15 cellular contexts compared by ENCODE assay signal in the genomic region with DNA sequence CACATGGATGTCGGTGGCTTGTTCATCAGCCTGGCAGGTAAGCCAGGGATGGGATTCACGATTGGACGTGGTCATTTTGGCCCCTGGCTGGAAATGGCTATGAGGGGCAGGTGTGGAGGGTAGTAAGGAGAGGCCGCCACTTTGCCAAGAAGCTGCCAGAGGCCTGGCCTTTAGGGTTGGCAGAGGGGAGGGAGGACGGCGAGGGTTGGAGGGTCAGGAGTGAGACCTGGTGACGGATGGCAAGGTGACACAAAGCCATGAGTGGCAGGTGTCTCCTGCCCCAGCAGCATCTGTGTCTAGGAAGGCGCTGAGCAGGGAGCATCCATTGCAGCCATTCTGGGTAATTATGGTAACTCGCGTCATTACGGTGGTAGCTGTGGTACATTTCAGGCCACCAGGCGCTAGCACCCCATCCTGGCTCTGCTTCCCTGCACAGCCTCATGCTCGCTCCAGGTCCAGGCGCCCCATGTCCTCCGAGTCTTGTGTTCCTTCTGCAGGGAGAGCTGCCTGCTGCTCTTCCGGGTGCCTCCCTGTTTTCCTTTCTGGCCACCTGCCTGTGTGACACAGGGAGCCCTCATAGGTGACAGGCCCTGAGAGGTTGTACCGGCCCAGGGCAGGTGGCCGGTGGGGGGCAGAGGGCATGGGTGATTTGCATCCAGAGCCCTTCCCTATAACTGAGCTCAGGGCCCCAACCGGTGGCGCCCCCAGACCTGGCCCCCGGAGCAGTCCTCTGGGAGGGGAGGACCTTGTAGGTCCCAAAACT. TPM values are rescaled to one million over a fixed set of nuclear protein-coding genes. Genes with fewer than 3 reads are reported as not detected.
DNase-seq lines count a peak whose midpoint lies in the region; ATAC-seq and TF ChIP-seq lines count a peak whose summit lies in the region.
"Had no signal": no experiment of that assay in that cellular context is flagged by ENCODE, and none has a peak within 500 bp of the region (broad histone marks: within the 10 kb centered on the region; RNA-seq: fewer than 3 reads in every experiment).

No MANE protein-coding gene starts in this region.

- DNase-seq in CD8-positive, alpha-beta T cell: no peak
- DNase-seq in colonic mucosa (no peak), neural crest cell (ENCODE audit: low read depth, low spot score) (no peak), activated gamma-delta T cell (lab: John Stamatoyannopoulos, UW) (no peak)
- DNase-seq: dermis blood vessel endothelial cell; foreskin melanocyte; IMR-90; NCI-H1694; NCI-H82; stimulated activated CD4-positive, alpha-beta T cell treated with anti-CD3 and anti-CD28 coated beads, Interleukin-4, amount 100 ng/mL, for 1 hour had no signal

- no peak for ATAC-seq in CD8-positive, alpha-beta T cell
- ATAC-seq in GM18511 (IDR thresholded peaks at IDR 0.05; ENCODE audit: unreplicated experiment) (no peak), HG03521 (IDR thresholded peaks at IDR 0.05; ENCODE audit: unreplicated experiment) (no peak)
- ATAC-seq: left lobe of liver had no signal

- H3K27ac Mint-ChIP-seq in CD8-positive, alpha-beta T cell: peak overlapping the region; percentile 22
- peak overlapping the region; percentile 67 for H3K27ac Mint-ChIP-seq in neural crest cell (ENCODE audit: unreplicated experiment)

- TF ChIP-seq CTCF in CD8-positive, alpha-beta T cell (IDR thresholded peaks at IDR 0.05): no peak
- no peak for TF ChIP-seq CTCF in colonic mucosa (IDR thresholded peaks at IDR 0.05)
- no peak for TF ChIP-seq CTCF in neural crest cell (conservative IDR thresholded peaks at IDR 0.05)

- no peaks in the 10 kb centered on the region for H3K9me3 Mint-ChIP-seq in CD8-positive, alpha-beta T cell
- H3K9me3 Mint-ChIP-seq in neural crest cell: no peaks in the 10 kb centered on the region

- peak overlapping the region; percentile 43 for H3K4me3 Mint-ChIP-seq in CD8-positive, alpha-beta T cell
- peak overlapping the region; percentile 60 for H3K4me3 Mint-ChIP-seq in neural crest cell

- no peak overlapping the region for H3K4me3 ChIP-seq in CD8-positive, alpha-beta T cell (ENCODE audit: low read depth, low read length)
- no peak overlapping the region for H3K4me3 ChIP-seq in colonic mucosa
- H3K4me3 ChIP-seq: SJSA1 had no signal

- H3K4me1 Mint-ChIP-seq in CD8-positive, alpha-beta T cell (ENCODE audit: low read depth): peaks cover 66% of the 10 kb centered on the region
- peaks cover 29% of the 10 kb centered on the region for H3K4me1 Mint-ChIP-seq in neural crest cell

- H3K27me3 ChIP-seq in CD8-positive, alpha-beta T cell (ENCODE audit: insufficient read depth, low read length): no peaks in the 10 kb centered on the region
- H3K27me3 ChIP-seq in colonic mucosa: no peaks in the 10 kb centered on the region
- H3K27me3 ChIP-seq: SJSA1 had no signal

- H3K9ac ChIP-seq in colonic mucosa (ENCODE audit: low read depth in 2 of 2, low read length in 2 of 2): peak overlapping the region; percentile 21 to 24

- CTCF ChIA-PET in CD8-positive, alpha-beta T cell (lab: Charles Lee): interaction anchor here (1.0 kb wide), 1 partner anchor 9 kb away, joined by 4 read pairs; no protein-coding TSS in a partner anchor

- POLR2A ChIA-PET in CD8-positive, alpha-beta T cell (lab: Charles Lee): interaction anchor here (2.1 kb wide), 1 partner anchor 13 kb away, joined by 5 read pairs; no protein-coding TSS in a partner anchor

- H3K36me3 ChIP-seq in CD8-positive, alpha-beta T cell (ENCODE audit: insufficient read depth, low read length): no peaks in the 10 kb centered on the region
- H3K36me3 ChIP-seq in KOPT-K1 (ENCODE audit: insufficient read depth, low read length) (peaks cover 17% of the 10 kb centered on the region; the same call in 1 of the 2 replicates), colonic mucosa (no peaks in the 10 kb centered on the region)

- H3K27me3 Mint-ChIP-seq in CD8-positive, alpha-beta T cell (ENCODE audit: low read depth): peaks cover 2% of the 10 kb centered on the region
- peaks cover 17% of the 10 kb centered on the region for H3K27me3 Mint-ChIP-seq in neural crest cell (ENCODE audit: low read depth)

- no peaks in the 10 kb centered on the region for H3K9me3 ChIP-seq in CD8-positive, alpha-beta T cell (ENCODE audit: low read length)
- no peaks in the 10 kb centered on the region for H3K9me3 ChIP-seq in KOPT-K1 (ENCODE audit: insufficient read depth, low read length, poor library complexity, severe bottlenecking)
- H3K9me3 ChIP-seq in colonic mucosa: no peaks in the 10 kb centered on the region

- peaks cover 67% of the 10 kb centered on the region for H3K4me1 ChIP-seq in CD8-positive, alpha-beta T cell (ENCODE audit: insufficient read depth, low read length)
- peaks cover 15% of the 10 kb centered on the region for H3K4me1 ChIP-seq in colonic mucosa

- H3K36me3 Mint-ChIP-seq in CD8-positive, alpha-beta T cell: no peaks in the 10 kb centered on the region
- no peaks in the 10 kb centered on the region for H3K36me3 Mint-ChIP-seq in neural crest cell (ENCODE audit: low read depth)

- intact Hi-C loops in CD8-positive, alpha-beta T cell (cut with DNase I, micrococcal nuclease): no loop called here
- intact Hi-C loops in colonic mucosa (cut with DNase I): no loop called here

- no peak overlapping the region for H3K27ac ChIP-seq in CD8-positive, alpha-beta T cell (ENCODE audit: low read depth, low read length)
- H3K27ac ChIP-seq in KOPT-K1 (ENCODE audit: low read depth, low read length, poor library complexity, severe bottlenecking): peak overlapping the region; percentile 86
- H3K27ac ChIP-seq in colonic mucosa: no peak overlapping the region
- H3K27ac ChIP-seq: SJSA1 had no signal

RNA-seq across cellular contexts. Expression of a gene that starts 4.2 kb away (rescaled TPM):
- total RNA-seq in CD8-positive, alpha-beta T cell: 10 to 100 TPM; 49.9 to 58.2 TPM
- 10 to 100 TPM; 40.1 to 77.3 TPM for total RNA-seq in colonic mucosa
- total RNA-seq in neural crest cell: 68.0 and 71.8 TPM in 2 replicates

RNA-seq across cellular contexts. Expression of a gene that starts 14.5 kb away (rescaled TPM):
- 10 to 100 TPM; 54.5 to 54.7 TPM for total RNA-seq in CD8-positive, alpha-beta T cell
- total RNA-seq in colonic mucosa: 10 to 100 TPM; 17.7 to 25.7 TPM
- total RNA-seq in neural crest cell: 251 and 254 TPM in 2 replicates

RNA-seq across cellular contexts. Expression of a gene that starts 26.0 kb away (rescaled TPM):
- under 1 TPM in 1 of 2 experiments, not detected in 1; 0.22 TPM for total RNA-seq in CD8-positive, alpha-beta T cell
- total RNA-seq in colonic mucosa: 1 to 10 TPM; 1.4 to 3.9 TPM
- total RNA-seq in neural crest cell: not detected in 2 replicates
- total RNA-seq: dermis blood vessel endothelial cell, IMR-90, SJSA1 had no signal

RNA-seq across cellular contexts. Expression of a gene that starts 37.5 kb away (rescaled TPM):
- not detected for total RNA-seq in CD8-positive, alpha-beta T cell
- total RNA-seq in colonic mucosa: 100 to 1,000 TPM; 120 to 159 TPM
- 1.2 TPM in 2 replicates for total RNA-seq in neural crest cell
